Comparison of ENCODE assay signal across 14 cellular contexts in genomic region chr5:96597441-96598020, GRCh38.
DNase-seq lines count a peak whose midpoint lies in the region; ATAC-seq and TF ChIP-seq lines count a peak whose summit lies in the region.
"Had no signal": no experiment of that assay in that cellular context is flagged by ENCODE, and none has a peak within 500 bp of the region (broad histone marks: within the 10 kb centered on the region; RNA-seq: fewer than 3 reads in every experiment).

No MANE protein-coding gene starts in this region.

- ATAC-seq in RWPE2 (ENCODE audit: low read depth) (peak; percentile 70; the same call in 2 of the 3 replicates), GM19463 (IDR thresholded peaks at IDR 0.05; ENCODE audit: unreplicated experiment) (no peak)
- ATAC-seq: GM12878 had no signal

- H3K4me1 ChIP-seq in RWPE2 (ENCODE audit: insufficient read depth, poor library complexity, severe bottlenecking) = no peaks in the 10 kb centered on the region

- H3K27ac ChIP-seq in RWPE2 (ENCODE audit: poor library complexity, severe bottlenecking) = no peak overlapping the region
- H3K27ac ChIP-seq: neutrophil had no signal

- no peaks in the 10 kb centered on the region for H3K36me3 ChIP-seq in RWPE2 (ENCODE audit: low read depth)
- H3K36me3 ChIP-seq: neutrophil had no signal

- no peak for TF ChIP-seq CTCF in AG10803 (conservative IDR thresholded peaks at IDR 0.05; ENCODE audit: low read length)
- TF ChIP-seq CTCF in RWPE2 (IDR thresholded peaks at IDR 0.05; ENCODE audit: poor library complexity, severe bottlenecking) = no peak
- TF ChIP-seq CTCF in fibroblast of the aortic adventitia (IDR thresholded peaks at IDR 0.05; ENCODE audit: insufficient read depth, low read length) = no peak

- H3K27me3 ChIP-seq in RWPE2 (ENCODE audit: insufficient read depth, poor library complexity, severe bottlenecking) = no peaks in the 10 kb centered on the region
- H3K27me3 ChIP-seq: neutrophil had no signal

- H3K9me3 ChIP-seq in RWPE2 (ENCODE audit: severe bottlenecking) = no peaks in the 10 kb centered on the region
- H3K9me3 ChIP-seq: neutrophil had no signal

- DNase-seq in NCI-H1436 (lab: John Stamatoyannopoulos, UW) (peak; percentile 29), NCI-H1436 treated with DMSO at 0.1 percent for 48 hours (lab: John Stamatoyannopoulos, UW) (no peak), AG10803 (ENCODE audit: low read depth) (peak; percentile 12), RWPE2 (ENCODE audit: low spot score) (no peak), fibroblast of the aortic adventitia (ENCODE audit: low read depth) (peak; percentile 6), NCI-H446 treated with DMSO at 0.1 percent for 48 hours (lab: John Stamatoyannopoulos, UW) (no peak), T1000 (lab: John Stamatoyannopoulos, UW) (no peak)
- DNase-seq: hippocampal formation, NCI-H1092 treated with DMSO at 0.1 percent for 48 hours had no signal

- H3K4me3 ChIP-seq in AG10803 (ENCODE audit: low read length) = no peak overlapping the region
- no peak overlapping the region for H3K4me3 ChIP-seq in RWPE2 (ENCODE audit: severe bottlenecking)
- no peak overlapping the region for H3K4me3 ChIP-seq in fibroblast of the aortic adventitia (ENCODE audit: low read depth, low read length)
- H3K4me3 ChIP-seq: GM12878, lung, smooth muscle cell had no signal

Comparison
In these comparisons a context has a peak if more than half of its experiments do, and no peak if none do; other contexts are left out.
1. DNase-seq: peak in NCI-H1436 (single experiment), AG10803 (single experiment) and fibroblast of the aortic adventitia (single experiment); none in NCI-H1436 treated with DMSO at 0.1 percent for 48 hours (single experiment), RWPE2 (single experiment), NCI-H446 treated with DMSO at 0.1 percent for 48 hours (single experiment) and T1000 (single experiment).